In the genomic region with DNA sequence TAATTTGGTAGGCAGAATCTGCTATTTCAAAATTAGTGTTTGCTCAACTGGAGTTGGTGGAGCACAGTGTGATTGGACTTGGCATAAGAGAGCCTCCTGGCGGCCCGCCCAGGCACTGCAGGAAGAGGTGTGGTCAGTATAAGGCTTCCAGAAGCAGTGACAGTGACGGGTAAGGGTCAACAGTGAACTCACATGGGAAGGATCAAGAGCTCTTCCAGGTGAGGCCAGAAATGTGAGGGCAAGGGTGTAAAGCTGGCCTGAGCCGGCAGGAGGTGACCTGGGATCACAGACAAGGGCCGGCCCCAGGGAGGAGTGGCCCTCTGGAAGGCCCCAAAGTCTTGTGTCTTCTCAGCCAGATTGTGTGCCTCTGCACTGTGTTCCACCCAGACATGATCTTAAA, we compare ENCODE assay signal across 8 cellular contexts.
DNase-seq lines count a peak whose midpoint lies in the region; ATAC-seq and TF ChIP-seq lines count a peak whose summit lies in the region.

No MANE protein-coding gene starts in this region.

- no peaks in the 10 kb centered on the region for H3K79me2 ChIP-seq in parathyroid adenoma

- H3K4me1 ChIP-seq in Panc1 (ENCODE audit: control insufficient read depth, insufficient read depth, low read length) (no peaks in the 10 kb centered on the region), parathyroid adenoma (no peaks in the 10 kb centered on the region)

- no TSS peak for BruUV-seq in Panc1 (replicated peaks; lab: Mats Ljungman, UMichigan)

- no peak overlapping the region for H3K4me2 ChIP-seq in parathyroid adenoma (ENCODE audit: low read length)

- CTCF ChIA-PET in Panc1 (lab: Charles Lee), result no interaction called here

- H3K9me3 ChIP-seq in Panc1 (ENCODE audit: control insufficient read depth, insufficient read depth, low read depth, low read length) (no peaks in the 10 kb centered on the region), parathyroid adenoma (ENCODE audit: control insufficient read depth, low read length) (no peaks in the 10 kb centered on the region)

- peak; percentile 18 to 60 for DNase-seq in NCI-H526 (lab: John Stamatoyannopoulos, UW)
- DNase-seq in NCI-H526 treated with DMSO at 0.1 percent for 48 hours (lab: John Stamatoyannopoulos, UW), result no peak
- DNase-seq in Panc1 (ENCODE audit: low read depth, low spot score), result peak; percentile 30
- peak; percentile 86 for DNase-seq in activated T-cell treated with anti-CD3 and anti-CD28 coated beads, Interleukin-2, amount 50 U/mL, for 48 hours
- peak; percentile 40 to 75 for DNase-seq in foreskin fibroblast
- DNase-seq in ureter (ENCODE audit: low spot score), result peak; percentile 65

- ATAC-seq in HG03095 (IDR thresholded peaks at IDR 0.05; ENCODE audit: unreplicated experiment), result peak; percentile 92
- ATAC-seq in Panc1, result peak; percentile 84

- no peak overlapping the region for H2AFZ ChIP-seq in parathyroid adenoma

- H3K36me3 ChIP-seq in Panc1 (ENCODE audit: control insufficient read depth, insufficient read depth, low read length) (no peaks in the 10 kb centered on the region), parathyroid adenoma (ENCODE audit: control insufficient read depth, insufficient read depth, low read length) (no peaks in the 10 kb centered on the region)

- intact Hi-C loops in Panc1 (cut with micrococcal nuclease; ENCODE audit: unreplicated experiment), result no loop called here

- H3K27me3 ChIP-seq in Panc1 (ENCODE audit: control insufficient read depth, insufficient read depth, low read length) (no peaks in the 10 kb centered on the region), parathyroid adenoma (ENCODE audit: control insufficient read depth, insufficient read depth, low read length) (no peaks in the 10 kb centered on the region)

- no peak overlapping the region for H3K9ac ChIP-seq in parathyroid adenoma

- H3K27ac ChIP-seq in Panc1 (ENCODE audit: low read length) (no peak overlapping the region), parathyroid adenoma (no peak overlapping the region)

- in situ Hi-C loops in Panc1 (cut with HindIII; ENCODE audit: low pct_unique_long_range_greater_than_20kb, low sequenced_read_pairs), result no loop called here

- no peak overlapping the region for H3K4me3 ChIP-seq in Panc1 (ENCODE audit: low read depth in 2 of 2, low read length in 2 of 2)
- H3K4me3 ChIP-seq in foreskin fibroblast (ENCODE audit: low read depth in 1 of 2, low read length in 2 of 2), result no peak overlapping the region
- H3K4me3 ChIP-seq in parathyroid adenoma (ENCODE audit: low read depth, low read length), result no peak overlapping the region

- TF ChIP-seq CTCF in Panc1 (IDR thresholded peaks at IDR 0.05) (peak; percentile 88), foreskin fibroblast (IDR thresholded peaks at IDR 0.05; ENCODE audit: low read depth, low read length) (peak; percentile 72), parathyroid adenoma (IDR thresholded peaks at IDR 0.05) (peak; percentile 72)

- POLR2A ChIA-PET in Panc1 (lab: Charles Lee), result no interaction called here
